Comparison of ENCODE assay signal across 1 cellular context in genomic region chr7:117530390-117530789, GRCh38.
TF ChIP-seq lines count a peak whose summit lies in the region.

No MANE protein-coding gene starts in this region.

TF ChIP-seq in IMR-90, 13 proteins besides CTCF, POLR2A, EP300 and RAD21 (continued from another document):
- TF ChIP-seq, protein P1, sequence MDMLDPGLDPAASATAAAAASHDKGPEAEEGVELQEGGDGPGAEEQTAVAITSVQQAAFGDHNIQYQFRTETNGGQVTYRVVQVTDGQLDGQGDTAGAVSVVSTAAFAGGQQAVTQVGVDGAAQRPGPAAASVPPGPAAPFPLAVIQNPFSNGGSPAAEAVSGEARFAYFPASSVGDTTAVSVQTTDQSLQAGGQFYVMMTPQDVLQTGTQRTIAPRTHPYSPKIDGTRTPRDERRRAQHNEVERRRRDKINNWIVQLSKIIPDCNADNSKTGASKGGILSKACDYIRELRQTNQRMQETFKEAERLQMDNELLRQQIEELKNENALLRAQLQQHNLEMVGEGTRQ (IDR thresholded peaks at IDR 0.05; ENCODE audit: low read depth, low read length) = no peak
- TF ChIP-seq CEBPB (IDR thresholded peaks at IDR 0.05; ENCODE audit: low read depth, low read length) (no peak), FOS (IDR thresholded peaks at IDR 0.05; ENCODE audit: low read depth, low read length) (no peak), NFE2L2 (IDR thresholded peaks at IDR 0.05; ENCODE audit: low read depth, low read length) (no peak), SMC3 (IDR thresholded peaks at IDR 0.05; ENCODE audit: low read depth, low read length) (no peak), MXI1 (IDR thresholded peaks at IDR 0.05; ENCODE audit: borderline replicate concordance, low read depth, low read length) (no peak)
- TF ChIP-seq, protein P2, sequence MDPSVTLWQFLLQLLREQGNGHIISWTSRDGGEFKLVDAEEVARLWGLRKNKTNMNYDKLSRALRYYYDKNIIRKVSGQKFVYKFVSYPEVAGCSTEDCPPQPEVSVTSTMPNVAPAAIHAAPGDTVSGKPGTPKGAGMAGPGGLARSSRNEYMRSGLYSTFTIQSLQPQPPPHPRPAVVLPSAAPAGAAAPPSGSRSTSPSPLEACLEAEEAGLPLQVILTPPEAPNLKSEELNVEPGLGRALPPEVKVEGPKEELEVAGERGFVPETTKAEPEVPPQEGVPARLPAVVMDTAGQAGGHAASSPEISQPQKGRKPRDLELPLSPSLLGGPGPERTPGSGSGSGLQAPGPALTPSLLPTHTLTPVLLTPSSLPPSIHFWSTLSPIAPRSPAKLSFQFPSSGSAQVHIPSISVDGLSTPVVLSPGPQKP (IDR thresholded peaks at IDR 0.05; ENCODE audit: borderline replicate concordance, low read depth, low read length) = no peak
